In the genomic region with DNA sequence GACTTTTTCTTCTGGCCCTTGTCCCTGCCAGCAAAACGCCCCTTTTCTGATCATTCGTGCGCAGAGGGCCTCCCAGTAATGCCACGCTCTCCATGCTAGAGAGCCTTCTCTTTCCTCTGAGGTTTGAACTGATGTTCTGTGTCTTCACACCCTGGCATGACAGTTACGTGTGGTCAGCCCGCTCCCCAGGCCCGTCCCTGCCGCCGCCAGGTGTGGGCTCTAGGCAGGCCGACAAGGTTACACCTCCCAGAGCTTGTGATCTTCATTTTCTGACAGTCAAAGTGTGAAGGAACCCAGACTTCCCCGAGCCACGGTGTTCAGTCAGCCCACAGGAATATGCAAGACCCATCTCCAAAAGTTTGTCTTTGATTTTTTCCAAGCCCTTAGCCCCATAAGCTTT, we compare ENCODE assay signal across 19 cellular contexts.
DNase-seq lines count a peak whose midpoint lies in the region; ATAC-seq and TF ChIP-seq lines count a peak whose summit lies in the region.
"Had no signal": no experiment of that assay in that cellular context is flagged by ENCODE, and none has a peak within 500 bp of the region (broad histone marks: within the 10 kb centered on the region; RNA-seq: fewer than 3 reads in every experiment).

No MANE protein-coding gene starts in this region.

- H3K27me3 ChIP-seq in HUES48 (ENCODE audit: control insufficient read depth, insufficient read depth, low read length) (peaks cover 8% of the 10 kb centered on the region; the same call in 1 of the 2 replicates), WERI-Rb-1 (ENCODE audit: insufficient read depth, low read depth, severe bottlenecking) (no peaks in the 10 kb centered on the region)
- H3K27me3 ChIP-seq: BLaER1 treated with 17β-estradiol and CSF1 and Interleukin-3, amounts not matched to agents 10 nM and 100 nM had no signal

- H3K4me1 Mint-ChIP-seq in brain (peaks cover 49% of the 10 kb centered on the region), mesothelial cell of epicardium (peaks cover 55% of the 10 kb centered on the region)
- H3K4me1 Mint-ChIP-seq in stimulated activated effector memory CD8-positive, alpha-beta T cell treated with anti-CD3 and anti-CD28 coated beads, Interleukin-12 subunit alpha, Interleukin-12 subunit beta, amount 100 ng/mL, for 72 hours, result peaks cover 5% of the 10 kb centered on the region

- H3K27ac Mint-ChIP-seq in brain, result peak overlapping the region; percentile 23 to 66 (median 54)
- peak overlapping the region; percentile 91 for H3K27ac Mint-ChIP-seq in mesothelial cell of epicardium
- no peak overlapping the region for H3K27ac Mint-ChIP-seq in stimulated activated effector memory CD8-positive, alpha-beta T cell treated with anti-CD3 and anti-CD28 coated beads, Interleukin-12 subunit alpha, Interleukin-12 subunit beta, amount 100 ng/mL, for 72 hours
- H3K27ac Mint-ChIP-seq: CD8-positive, alpha-beta T cell had no signal

- no peak for TF ChIP-seq CTCF in brain (conservative IDR thresholded peaks at IDR 0.05)
- TF ChIP-seq CTCF in mesothelial cell of epicardium (IDR thresholded peaks at IDR 0.05; ENCODE audit: unreplicated experiment), result no peak
- TF ChIP-seq CTCF in WERI-Rb-1 (IDR thresholded peaks at IDR 0.05; ENCODE audit: low read depth, low read length), result no peak

- DNase-seq in mesothelial cell of epicardium (ENCODE audit: low spot score in 2 of 2, unreplicated experiment in 2 of 2) (no peak), WERI-Rb-1 (no peak), germinal center (ENCODE audit: low spot score) (no peak), DMS 273 (lab: John Stamatoyannopoulos, UW; ENCODE audit: unreplicated experiment) (no peak)
- DNase-seq in stimulated activated effector memory CD8-positive, alpha-beta T cell treated with anti-CD3 and anti-CD28 coated beads, Interleukin-12 subunit alpha, Interleukin-12 subunit beta, amount 100 ng/mL, for 72 hours (ENCODE audit: low spot score in 2 of 2), result no peak
- DNase-seq: DMS153, MM.1S, NCI-H1092, NCI-H1436, NCI-H187 treated with DMSO at 0.1 percent for 48 hours, NCI-H2107, NCI-H446 treated with DMSO at 0.1 percent for 48 hours, NCI-H526 treated with DMSO at 0.1 percent for 48 hours, PC-3, Right ventricle myocardium superior had no signal

- no peaks in the 10 kb centered on the region for H3K27me3 Mint-ChIP-seq in brain
- H3K27me3 Mint-ChIP-seq in mesothelial cell of epicardium (ENCODE audit: low read depth), result no peaks in the 10 kb centered on the region

- H3K36me3 ChIP-seq in HUES48 (ENCODE audit: control insufficient read depth, insufficient read depth, low read length) (no peaks in the 10 kb centered on the region), WERI-Rb-1 (no peaks in the 10 kb centered on the region)
- H3K36me3 ChIP-seq: BLaER1 treated with 17β-estradiol and CSF1 and Interleukin-3, amounts not matched to agents 10 nM and 100 nM had no signal

- H3K9me3 ChIP-seq in HUES48 (ENCODE audit: control insufficient read depth, insufficient read depth, low read length), result no peaks in the 10 kb centered on the region
- H3K9me3 ChIP-seq in WERI-Rb-1 (ENCODE audit: severe bottlenecking), result no peaks in the 10 kb centered on the region
- H3K9me3 ChIP-seq: BLaER1 treated with 17β-estradiol and CSF1 and Interleukin-3, amounts not matched to agents 10 nM and 100 nM had no signal

- peaks cover 13% of the 10 kb centered on the region for H3K36me3 Mint-ChIP-seq in brain
- peaks cover 28% of the 10 kb centered on the region for H3K36me3 Mint-ChIP-seq in mesothelial cell of epicardium
- H3K36me3 Mint-ChIP-seq in stimulated activated effector memory CD8-positive, alpha-beta T cell treated with anti-CD3 and anti-CD28 coated beads, Interleukin-12 subunit alpha, Interleukin-12 subunit beta, amount 100 ng/mL, for 72 hours, result peaks cover 7% of the 10 kb centered on the region

- H3K9me3 Mint-ChIP-seq in brain (no peaks in the 10 kb centered on the region), mesothelial cell of epicardium (no peaks in the 10 kb centered on the region)
- H3K9me3 Mint-ChIP-seq in stimulated activated effector memory CD8-positive, alpha-beta T cell treated with anti-CD3 and anti-CD28 coated beads, Interleukin-12 subunit alpha, Interleukin-12 subunit beta, amount 100 ng/mL, for 72 hours, result no peaks in the 10 kb centered on the region
- H3K9me3 Mint-ChIP-seq: CD8-positive, alpha-beta T cell had no signal

- H3K4me1 ChIP-seq in HUES48 (ENCODE audit: control insufficient read depth, insufficient read depth, low read length), result peaks cover 68% of the 10 kb centered on the region

- H3K4me3 Mint-ChIP-seq in brain (no peak overlapping the region), mesothelial cell of epicardium (no peak overlapping the region)
- H3K4me3 Mint-ChIP-seq in stimulated activated effector memory CD8-positive, alpha-beta T cell treated with anti-CD3 and anti-CD28 coated beads, Interleukin-12 subunit alpha, Interleukin-12 subunit beta, amount 100 ng/mL, for 72 hours, result no peak overlapping the region
- H3K4me3 Mint-ChIP-seq: CD8-positive, alpha-beta T cell had no signal

- peak; percentile 21 for ATAC-seq in stimulated activated effector memory CD8-positive, alpha-beta T cell treated with anti-CD3 and anti-CD28 coated beads, Interleukin-12 subunit alpha, Interleukin-12 subunit beta, amount 100 ng/mL, for 72 hours
- ATAC-seq: CD8-positive, alpha-beta T cell; PC-3 had no signal

- H3K4me3 ChIP-seq in HUES48 (ENCODE audit: low read depth, low read length) (no peak overlapping the region), WERI-Rb-1 (ENCODE audit: low read depth, low read length) (no peak overlapping the region)
- H3K4me3 ChIP-seq: BLaER1 treated with 17β-estradiol and CSF1 and Interleukin-3, amounts not matched to agents 10 nM and 100 nM had no signal

- H3K9ac ChIP-seq in HUES48 (ENCODE audit: low read depth, low read length), result no peak overlapping the region
- H3K9ac ChIP-seq: BLaER1 treated with 17β-estradiol and CSF1 and Interleukin-3, amounts not matched to agents 10 nM and 100 nM had no signal

- peak overlapping the region; percentile 22 for H3K27ac ChIP-seq in HUES48 (ENCODE audit: low read depth, low read length)
- H3K27ac ChIP-seq in WERI-Rb-1, result no peak overlapping the region
- H3K27ac ChIP-seq: BLaER1 treated with 17β-estradiol and CSF1 and Interleukin-3, amounts not matched to agents 10 nM and 100 nM had no signal
